ENCODE assay signal across 12 cellular contexts in the genomic region with DNA sequence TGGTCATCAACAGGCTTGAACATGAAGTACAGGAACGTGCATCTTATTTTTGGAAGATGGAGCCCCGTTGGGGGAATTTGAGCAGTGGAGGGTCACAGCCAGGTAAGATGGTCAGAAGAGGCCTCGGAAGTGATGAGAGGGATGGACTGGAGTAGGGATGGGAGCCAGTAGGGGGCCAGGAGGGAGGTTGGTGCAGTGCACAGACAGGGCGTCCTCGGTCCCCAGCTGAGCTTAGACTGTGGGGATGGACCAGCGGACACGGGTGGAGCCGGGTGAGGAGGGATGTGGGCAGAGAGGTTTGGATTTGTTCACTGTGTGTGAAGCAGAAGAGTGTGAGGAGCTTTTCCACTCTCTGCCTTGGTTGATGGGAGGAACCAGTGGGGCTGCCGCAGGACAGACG. TPM values are rescaled to one million over a fixed set of nuclear protein-coding genes. Genes with fewer than 3 reads are reported as not detected.
DNase-seq lines count a peak whose midpoint lies in the region; ATAC-seq and TF ChIP-seq lines count a peak whose summit lies in the region.
"Had no signal": no experiment of that assay in that cellular context is flagged by ENCODE, and none has a peak within 500 bp of the region (broad histone marks: within the 10 kb centered on the region; RNA-seq: fewer than 3 reads in every experiment).

No MANE protein-coding gene starts in this region.

- H3K4me1 Mint-ChIP-seq in IgD-negative memory B cell: peaks cover 24 to 35% (median 25%) of the 10 kb centered on the region in 3 donors
- H3K4me1 Mint-ChIP-seq in chondrocyte (ENCODE audit: low read depth): peaks cover 44% of the 10 kb centered on the region
- peaks cover 30 to 40% of the 10 kb centered on the region in 2 donors for H3K4me1 Mint-ChIP-seq in natural killer cell treated with Interleukin-12 subunit alpha and Interleukin-12 subunit beta and Interleukin-15 and Interleukin-18, amount 100 ng/mL, for 72 hours (ENCODE audit: low read depth in 2 of 2)

- H3K4me3 Mint-ChIP-seq in IgD-negative memory B cell (peak overlapping the region in 2 of 4 donors; percentile 9 to 10), chondrocyte (ENCODE audit: unreplicated experiment) (no peak overlapping the region)
- peak overlapping the region; percentile 69 for H3K4me3 Mint-ChIP-seq in natural killer cell treated with Interleukin-12 subunit alpha and Interleukin-12 subunit beta and Interleukin-15 and Interleukin-18, amount 100 ng/mL, for 72 hours

- H4K20me1 ChIP-seq in BLaER1: peaks cover 75% of the 10 kb centered on the region

- TF ChIP-seq CTCF in chondrocyte (IDR thresholded peaks at IDR 0.05): no peak

- peak in 1 of 2 donors; percentile 3 for ATAC-seq in natural killer cell treated with Interleukin-12 subunit alpha and Interleukin-12 subunit beta and Interleukin-15 and Interleukin-18, amount 100 ng/mL, for 72 hours
- ATAC-seq in HG03432 (IDR thresholded peaks at IDR 0.05; ENCODE audit: unreplicated experiment): no peak

- H3K27me3 ChIP-seq in BLaER1: no peaks in the 10 kb centered on the region
- H3K27me3 ChIP-seq: breast epithelium had no signal

- H3K36me3 Mint-ChIP-seq in IgD-negative memory B cell (peaks cover 1% of the 10 kb centered on the region), chondrocyte (ENCODE audit: low read depth) (peaks cover 19% of the 10 kb centered on the region)
- peaks cover 7% of the 10 kb centered on the region for H3K36me3 Mint-ChIP-seq in natural killer cell treated with Interleukin-12 subunit alpha and Interleukin-12 subunit beta and Interleukin-15 and Interleukin-18, amount 100 ng/mL, for 72 hours

- H3K4me1 ChIP-seq in BLaER1: peaks cover 55% of the 10 kb centered on the region

- peaks cover 84% of the 10 kb centered on the region for H3K36me3 ChIP-seq in BLaER1

- H3K27me3 Mint-ChIP-seq in IgD-negative memory B cell: no peaks in the 10 kb centered on the region
- H3K27me3 Mint-ChIP-seq in chondrocyte (ENCODE audit: low read depth): no peaks in the 10 kb centered on the region
- no peaks in the 10 kb centered on the region for H3K27me3 Mint-ChIP-seq in natural killer cell treated with Interleukin-12 subunit alpha and Interleukin-12 subunit beta and Interleukin-15 and Interleukin-18, amount 100 ng/mL, for 72 hours

- peaks cover 14% of the 10 kb centered on the region; the same call in 1 of the 2 replicates for H3K9me3 ChIP-seq in BLaER1
- H3K9me3 ChIP-seq: breast epithelium had no signal

- H3K27ac Mint-ChIP-seq in IgD-negative memory B cell (peak overlapping the region; percentile 7 to 79 (median 73)), chondrocyte (ENCODE audit: unreplicated experiment) (peak overlapping the region; percentile 85)
- H3K27ac Mint-ChIP-seq in natural killer cell treated with Interleukin-12 subunit alpha and Interleukin-12 subunit beta and Interleukin-15 and Interleukin-18, amount 100 ng/mL, for 72 hours: peak overlapping the region; percentile 48 to 56

- no peak overlapping the region for H3K4me3 ChIP-seq in BLaER1

- DNase-seq in chondrocyte (ENCODE audit: low spot score): no peak
- peak; percentile 58 for DNase-seq in natural killer cell treated with Interleukin-12 subunit alpha and Interleukin-12 subunit beta and Interleukin-15 and Interleukin-18, amount 100 ng/mL, for 72 hours (ENCODE audit: low spot score)
- no peak for DNase-seq in NCI-H1417 (lab: John Stamatoyannopoulos, UW)
- no peak for DNase-seq in SW 1271 (lab: John Stamatoyannopoulos, UW)
- no peak for DNase-seq in NCI-H1048 (lab: John Stamatoyannopoulos, UW)
- DNase-seq: islet precursor cell, NCI-H524, occipital lobe had no signal

- H3K4me2 ChIP-seq in BLaER1: peak overlapping the region; percentile 97

- no peak overlapping the region; the same call in 1 of the 2 replicates for H3K9ac ChIP-seq in BLaER1

- H3K27ac ChIP-seq in BLaER1: peak overlapping the region; percentile 33; the same call in 1 of the 2 replicates

- H3K9me3 Mint-ChIP-seq in IgD-negative memory B cell (peaks cover 0 to 3% (median 1%) of the 10 kb centered on the region in 3 donors), chondrocyte (ENCODE audit: low read depth) (no peaks in the 10 kb centered on the region)
- no peaks in the 10 kb centered on the region for H3K9me3 Mint-ChIP-seq in natural killer cell treated with Interleukin-12 subunit alpha and Interleukin-12 subunit beta and Interleukin-15 and Interleukin-18, amount 100 ng/mL, for 72 hours

RNA-seq across cellular contexts. Expression of a gene that starts 10.6 kb away (rescaled TPM):
- polyA plus RNA-seq in IgD-negative memory B cell: 1,165 TPM
- total RNA-seq in chondrocyte: 689 to 819 TPM (median 699 TPM) in 3 replicates
- 1,000 to 10,000 TPM in 1 of 2 donors, 100 to 1,000 TPM in 1; 774 to 1,402 TPM for total RNA-seq in natural killer cell treated with Interleukin-12 subunit alpha and Interleukin-12 subunit beta and Interleukin-15 and Interleukin-18, amount 100 ng/mL, for 72 hours

RNA-seq across cellular contexts. Expression of a gene that starts 11.6 kb away (rescaled TPM):
- 0.16 TPM for polyA plus RNA-seq in IgD-negative memory B cell
- total RNA-seq in chondrocyte: not detected in 3 replicates
- total RNA-seq in natural killer cell treated with Interleukin-12 subunit alpha and Interleukin-12 subunit beta and Interleukin-15 and Interleukin-18, amount 100 ng/mL, for 72 hours: under 1 TPM; 0.43 to 0.47 TPM
- total RNA-seq: occipital lobe had no signal

RNA-seq across cellular contexts. Expression of a gene that starts 20.1 kb away (rescaled TPM):
- 33.2 TPM for polyA plus RNA-seq in IgD-negative memory B cell
- 39.6 to 46.2 TPM (median 40.5 TPM) in 3 replicates for total RNA-seq in chondrocyte
- total RNA-seq in natural killer cell treated with Interleukin-12 subunit alpha and Interleukin-12 subunit beta and Interleukin-15 and Interleukin-18, amount 100 ng/mL, for 72 hours: 10 to 100 TPM; 15.5 to 26.2 TPM

RNA-seq across cellular contexts. Expression of a gene that starts 21.8 kb away (rescaled TPM):
- 16.1 TPM for polyA plus RNA-seq in IgD-negative memory B cell
- 71.4 to 83.8 TPM (median 76.6 TPM) in 3 replicates for total RNA-seq in chondrocyte
- total RNA-seq in natural killer cell treated with Interleukin-12 subunit alpha and Interleukin-12 subunit beta and Interleukin-15 and Interleukin-18, amount 100 ng/mL, for 72 hours: 10 to 100 TPM; 24.2 to 56.5 TPM

RNA-seq across cellular contexts. Expression of a gene that starts 31.4 kb away (rescaled TPM):
- 0.18 TPM for polyA plus RNA-seq in IgD-negative memory B cell
- total RNA-seq in chondrocyte: not detected in 3 replicates
- total RNA-seq in natural killer cell treated with Interleukin-12 subunit alpha and Interleukin-12 subunit beta and Interleukin-15 and Interleukin-18, amount 100 ng/mL, for 72 hours: under 1 TPM in 1 of 2 donors, not detected in 1; 0.47 TPM
- total RNA-seq: occipital lobe had no signal
